Comparison of ENCODE assay signal across 8 cellular contexts in the genomic region with DNA sequence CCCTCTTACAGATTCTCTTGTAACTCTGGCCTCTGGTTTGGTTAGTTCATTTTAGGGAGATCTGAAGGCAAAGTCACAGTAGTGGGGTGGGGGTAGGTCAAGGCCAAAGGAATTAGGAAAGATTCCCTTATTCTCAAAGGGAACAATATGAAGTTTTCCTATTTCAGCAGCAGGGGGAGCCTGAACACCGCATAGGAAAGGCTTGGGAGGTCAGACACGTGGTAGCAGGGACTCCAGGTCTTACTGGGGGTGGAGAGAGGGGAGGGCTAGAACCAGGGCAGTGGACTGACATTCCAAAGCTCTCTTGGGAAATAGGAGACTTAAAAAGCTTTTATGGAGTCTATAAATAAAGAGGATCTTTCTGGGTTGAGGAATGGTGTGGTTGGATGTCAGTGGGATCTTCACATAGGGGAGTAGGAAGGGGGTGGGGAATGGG. TPM values are rescaled to one million over a fixed set of nuclear protein-coding genes. Genes with fewer than 3 reads are reported as not detected.
DNase-seq lines count a peak whose midpoint lies in the region; ATAC-seq, FAIRE-seq and TF ChIP-seq lines count a peak whose summit lies in the region.

No MANE protein-coding gene starts in this region.

- H3K27me3 ChIP-seq in ACC112 (ENCODE audit: insufficient read depth, low read length): no peaks in the 10 kb centered on the region
- no peaks in the 10 kb centered on the region for H3K27me3 ChIP-seq in colonic mucosa

- intact Hi-C loops in colonic mucosa (cut with DNase I) (loop anchor here (10.0 kb wide), 1 partner anchor 75 kb away; the partner anchor contains the start of gene RPS26), kidney (cut with DNase I) (no loop called here)

- H3K9ac ChIP-seq in colonic mucosa (ENCODE audit: low read depth in 2 of 2, low read length in 2 of 2) (peak overlapping the region in 1 of 2 donors; percentile 100), kidney (ENCODE audit: low read length in 2 of 2) (peak overlapping the region; percentile 90 to 98)

- peaks cover 21% of the 10 kb centered on the region for H3K4me1 ChIP-seq in ACC112 (ENCODE audit: control insufficient read depth, insufficient read depth, low read length, unreplicated experiment)
- H3K4me1 ChIP-seq in colonic mucosa: peaks cover 8% of the 10 kb centered on the region
- H3K4me1 ChIP-seq in kidney (ENCODE audit: control insufficient read depth in 1 of 2, insufficient read depth in 1 of 2, low read depth in 1 of 2, low read length in 2 of 2): peaks cover 15 to 19% of the 10 kb centered on the region in 2 donors

- H2AFZ ChIP-seq in ACC112 (ENCODE audit: low read length, unreplicated experiment): no peak overlapping the region

- ATAC-seq in GM21447 (IDR thresholded peaks at IDR 0.05; ENCODE audit: unreplicated experiment): no peak

- H3K27ac ChIP-seq in ACC112 (ENCODE audit: low read depth, low read length): peak overlapping the region; percentile 72; the same call in 1 of the 2 replicates
- peak overlapping the region; percentile 98 for H3K27ac ChIP-seq in VCaP
- H3K27ac ChIP-seq in colonic mucosa: peak overlapping the region; percentile 95
- H3K27ac ChIP-seq in kidney (ENCODE audit: low read depth in 2 of 2, low read length in 2 of 2): peak overlapping the region; percentile 87 to 93

- no peaks in the 10 kb centered on the region for H3K9me3 ChIP-seq in colonic mucosa
- no peaks in the 10 kb centered on the region for H3K9me3 ChIP-seq in kidney (ENCODE audit: control insufficient read depth in 1 of 2, low read length in 2 of 2)

- H3K4me3 ChIP-seq in ACC112 (ENCODE audit: low read depth, low read length) (peak overlapping the region; percentile 93), colonic mucosa (peak overlapping the region; percentile 49), kidney (ENCODE audit: low read length in 2 of 2) (peak overlapping the region; percentile 81 to 99)

- H3K36me3 ChIP-seq in ACC112 (ENCODE audit: insufficient read depth, low read length) (peaks cover 5% of the 10 kb centered on the region; the same call in 1 of the 2 replicates), colonic mucosa (no peaks in the 10 kb centered on the region), kidney (ENCODE audit: control insufficient read depth in 1 of 2, insufficient read depth in 2 of 2, low read length in 2 of 2) (peaks cover 0 to 3% of the 10 kb centered on the region in 2 donors)

- FAIRE-seq in GM19239 (lab: Jason Lieb, UNC) (peak; percentile 80), kidney (lab: Jason Lieb, UNC) (no peak)

- DNase-seq in GM19239 (ENCODE audit: insufficient read length, low spot score): peak; percentile 44
- DNase-seq in NCI-H2227 treated with DMSO at 0.1 percent for 48 hours (lab: John Stamatoyannopoulos, UW): peak; percentile 56
- peak; percentile 82 for DNase-seq in colonic mucosa
- peak; percentile 88 for DNase-seq in kidney
- DNase-seq in stimulated activated CD4-positive, alpha-beta T cell treated with anti-CD3 and anti-CD28 coated beads, Interleukin-12 subunit alpha, Interleukin-12 subunit beta, amount 100 ng/mL, for 4 hours: peak; percentile 47

- peaks cover 14% of the 10 kb centered on the region for H3K79me2 ChIP-seq in ACC112 (ENCODE audit: control insufficient read depth, insufficient read depth, low read length, unreplicated experiment)

- TF ChIP-seq CTCF in VCaP (conservative IDR thresholded peaks at IDR 0.05): peak; percentile 94
- peak; percentile 69 for TF ChIP-seq CTCF in colonic mucosa (IDR thresholded peaks at IDR 0.05)
- peak; percentile 86 for TF ChIP-seq CTCF in kidney (IDR thresholded peaks at IDR 0.05; ENCODE audit: borderline replicate concordance, extremely low read depth, insufficient read depth)

RNA-seq across cellular contexts. Expression of gene ZC3H10, which starts 1.3 kb away (rescaled TPM):
- total RNA-seq in colonic mucosa (1 to 10 TPM; 3.5 to 6.1 TPM), kidney (8.6 TPM)
- polyA plus RNA-seq in kidney (ENCODE audit: insufficient read depth, low read depth, low replicate concordance): 2.4 TPM

RNA-seq across cellular contexts. Expression of gene RPL41, which starts 2.9 kb away (rescaled TPM):
- total RNA-seq in colonic mucosa (1,000 to 10,000 TPM; 3,248 to 3,669 TPM), kidney (2,987 TPM)
- 5,602 TPM for polyA plus RNA-seq in kidney (ENCODE audit: insufficient read depth, low read depth, low replicate concordance)

RNA-seq across cellular contexts. Expression of gene ESYT1, which starts 8.7 kb away (rescaled TPM):
- total RNA-seq in colonic mucosa (10 to 100 TPM; 63.9 to 72.8 TPM), kidney (104 TPM)
- polyA plus RNA-seq in kidney (ENCODE audit: insufficient read depth, low read depth, low replicate concordance): 40.4 TPM

RNA-seq across cellular contexts. Expression of gene PA2G4, which starts 15.0 kb away (rescaled TPM):
- total RNA-seq in colonic mucosa (100 to 1,000 TPM in 1 of 2 donors, 10 to 100 TPM in 1; 69.6 to 155 TPM), kidney (76.8 TPM)
- polyA plus RNA-seq in kidney (ENCODE audit: insufficient read depth, low read depth, low replicate concordance): 72.4 TPM

RNA-seq across cellular contexts. Expression of gene MYL6B, which starts 33.0 kb away (rescaled TPM):
- total RNA-seq in colonic mucosa (10 to 100 TPM; 18.6 to 19.1 TPM), kidney (48.2 TPM)
- 142 TPM for polyA plus RNA-seq in kidney (ENCODE audit: insufficient read depth, low read depth, low replicate concordance)
